ENCODE assay signal across 1 cellular context in genomic region chr1:966135-966602, GRCh38.
A peak's percentile ranks its signal among the peaks of the same experiment; 100 is the strongest.
TF ChIP-seq lines count a peak whose summit lies in the region.

A gene with protein sequence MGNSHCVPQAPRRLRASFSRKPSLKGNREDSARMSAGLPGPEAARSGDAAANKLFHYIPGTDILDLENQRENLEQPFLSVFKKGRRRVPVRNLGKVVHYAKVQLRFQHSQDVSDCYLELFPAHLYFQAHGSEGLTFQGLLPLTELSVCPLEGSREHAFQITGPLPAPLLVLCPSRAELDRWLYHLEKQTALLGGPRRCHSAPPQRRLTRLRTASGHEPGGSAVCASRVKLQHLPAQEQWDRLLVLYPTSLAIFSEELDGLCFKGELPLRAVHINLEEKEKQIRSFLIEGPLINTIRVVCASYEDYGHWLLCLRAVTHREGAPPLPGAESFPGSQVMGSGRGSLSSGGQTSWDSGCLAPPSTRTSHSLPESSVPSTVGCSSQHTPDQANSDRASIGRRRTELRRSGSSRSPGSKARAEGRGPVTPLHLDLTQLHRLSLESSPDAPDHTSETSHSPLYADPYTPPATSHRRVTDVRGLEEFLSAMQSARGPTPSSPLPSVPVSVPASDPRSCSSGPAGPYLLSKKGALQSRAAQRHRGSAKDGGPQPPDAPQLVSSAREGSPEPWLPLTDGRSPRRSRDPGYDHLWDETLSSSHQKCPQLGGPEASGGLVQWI (plus strand): TSS chr1:966482. CDS start chr1:966532, 50 bp downstream.

TF ChIP-seq in HepG2, 621 proteins besides CTCF, POLR2A, EP300 and RAD21 (continued from another document and continues in another):
- TF ChIP-seq ZNF30 (CRISPR knock-in tag; IDR thresholded peaks at IDR 0.05) (no peak), HDAC6 (IDR thresholded peaks at IDR 0.05; ENCODE audit: low read depth, low read length) (no peak), ZKSCAN8 (CRISPR knock-in tag; IDR thresholded peaks at IDR 0.05; ENCODE audit: borderline replicate concordance) (no peak), SETDB1 (CRISPR knock-in tag; IDR thresholded peaks at IDR 0.05; ENCODE audit: borderline replicate concordance) (no peak), ZSCAN21 (CRISPR knock-in tag; IDR thresholded peaks at IDR 0.05; ENCODE audit: borderline replicate concordance) (peak; percentile 36; the same call in 1 of the 2 replicates), IKZF4 (CRISPR knock-in tag; IDR thresholded peaks at IDR 0.05; ENCODE audit: borderline replicate concordance, low read depth, not compliant biosample characterization) (no peak), TBL1XR1 (IDR thresholded peaks at IDR 0.05; ENCODE audit: borderline replicate concordance, low read length, partially characterized antibody) (no peak), ZNF567 (CRISPR knock-in tag; IDR thresholded peaks at IDR 0.05; ENCODE audit: borderline replicate concordance) (no peak), PITX1 (CRISPR knock-in tag; IDR thresholded peaks at IDR 0.05) (no peak), PTBP1 (IDR thresholded peaks at IDR 0.05; ENCODE audit: low read depth, low read length, poor library complexity, severe bottlenecking) (no peak), ZNF776 (CRISPR knock-in tag; IDR thresholded peaks at IDR 0.05) (no peak), AGO1 (IDR thresholded peaks at IDR 0.05; ENCODE audit: low read depth, low read length, poor library complexity, severe bottlenecking) (no peak), ZNF780A (CRISPR knock-in tag; IDR thresholded peaks at IDR 0.05) (no peak), MYNN (CRISPR knock-in tag; IDR thresholded peaks at IDR 0.05; ENCODE audit: low read depth) (no peak), ZNF253 (CRISPR knock-in tag; IDR thresholded peaks at IDR 0.05; ENCODE audit: borderline replicate concordance) (peak; percentile 29; the same call in 1 of the 2 replicates), ZNF878 (CRISPR knock-in tag; IDR thresholded peaks at IDR 0.05) (no peak), ZNF749 (CRISPR knock-in tag; IDR thresholded peaks at IDR 0.05; ENCODE audit: borderline replicate concordance) (no peak; the same call in 1 of the 2 replicates), SMAD9 (CRISPR knock-in tag; IDR thresholded peaks at IDR 0.05) (no peak), NFKBIZ (CRISPR knock-in tag; IDR thresholded peaks at IDR 0.05) (no peak; the same call in 1 of the 2 replicates), HNRNPLL (IDR thresholded peaks at IDR 0.05; ENCODE audit: low read depth, low read length, poor library complexity, severe bottlenecking) (peak; percentile 39), ZNF121 (CRISPR knock-in tag; IDR thresholded peaks at IDR 0.05) (no peak), GFI1 (CRISPR knock-in tag; IDR thresholded peaks at IDR 0.05; ENCODE audit: borderline replicate concordance) (peak; percentile 12; the same call in 1 of the 2 replicates), ZNF24 (IDR thresholded peaks at IDR 0.05) (no peak), KMT2A (CRISPR knock-in tag; IDR thresholded peaks at IDR 0.05) (no peak), AHR (CRISPR knock-in tag; IDR thresholded peaks at IDR 0.05) (no peak), ZNF703 (CRISPR knock-in tag; IDR thresholded peaks at IDR 0.05; ENCODE audit: borderline replicate concordance) (no peak; the same call in 1 of the 2 replicates), PCBP2 (optimal IDR thresholded peaks at IDR 0.05; ENCODE audit: low read depth, low read length, poor library complexity, severe bottlenecking) (no peak), FOXO1 (CRISPR knock-in tag; IDR thresholded peaks at IDR 0.05) (no peak), ATF3 (CRISPR knock-in tag; IDR thresholded peaks at IDR 0.05) (no peak), HMGA1 (CRISPR knock-in tag; conservative IDR thresholded peaks at IDR 0.05) (no peak), FOXP1 (IDR thresholded peaks at IDR 0.05) (no peak), FOXP1 (CRISPR knock-in tag; IDR thresholded peaks at IDR 0.05) (no peak), JDP2 (CRISPR knock-in tag; IDR thresholded peaks at IDR 0.05; ENCODE audit: borderline replicate concordance) (no peak), MED13 (CRISPR knock-in tag; IDR thresholded peaks at IDR 0.05) (no peak), KLF6 (CRISPR knock-in tag; IDR thresholded peaks at IDR 0.05) (no peak), ZNF652 (CRISPR knock-in tag; IDR thresholded peaks at IDR 0.05; ENCODE audit: borderline replicate concordance, low read depth) (no peak), ZNF350 (CRISPR knock-in tag; IDR thresholded peaks at IDR 0.05; ENCODE audit: borderline replicate concordance, low read depth) (no peak), SIX1 (CRISPR knock-in tag; IDR thresholded peaks at IDR 0.05; ENCODE audit: borderline replicate concordance) (no peak), ZNF383 (CRISPR knock-in tag; IDR thresholded peaks at IDR 0.05; ENCODE audit: borderline replicate concordance) (no peak), MLXIP (CRISPR knock-in tag; IDR thresholded peaks at IDR 0.05; ENCODE audit: borderline replicate concordance) (no peak), U2AF1 (optimal IDR thresholded peaks at IDR 0.05; ENCODE audit: low read depth, low read length) (no peak), KLF16 (CRISPR knock-in tag; IDR thresholded peaks at IDR 0.05) (0 out of 4 replicates have a peak, but pooled peaks of 1 of the 2 experiments have one; percentile 4), SRF (IDR thresholded peaks at IDR 0.05; ENCODE audit: low read depth, low read length) (no peak), DNMT1 (CRISPR knock-in tag; IDR thresholded peaks at IDR 0.05) (no peak)
- TF ChIP-seq, protein P1, sequence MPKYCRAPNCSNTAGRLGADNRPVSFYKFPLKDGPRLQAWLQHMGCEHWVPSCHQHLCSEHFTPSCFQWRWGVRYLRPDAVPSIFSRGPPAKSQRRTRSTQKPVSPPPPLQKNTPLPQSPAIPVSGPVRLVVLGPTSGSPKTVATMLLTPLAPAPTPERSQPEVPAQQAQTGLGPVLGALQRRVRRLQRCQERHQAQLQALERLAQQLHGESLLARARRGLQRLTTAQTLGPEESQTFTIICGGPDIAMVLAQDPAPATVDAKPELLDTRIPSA (CRISPR knock-in tag; IDR thresholded peaks at IDR 0.05; ENCODE audit: borderline replicate concordance): no peak
- TF ChIP-seq, protein P2, sequence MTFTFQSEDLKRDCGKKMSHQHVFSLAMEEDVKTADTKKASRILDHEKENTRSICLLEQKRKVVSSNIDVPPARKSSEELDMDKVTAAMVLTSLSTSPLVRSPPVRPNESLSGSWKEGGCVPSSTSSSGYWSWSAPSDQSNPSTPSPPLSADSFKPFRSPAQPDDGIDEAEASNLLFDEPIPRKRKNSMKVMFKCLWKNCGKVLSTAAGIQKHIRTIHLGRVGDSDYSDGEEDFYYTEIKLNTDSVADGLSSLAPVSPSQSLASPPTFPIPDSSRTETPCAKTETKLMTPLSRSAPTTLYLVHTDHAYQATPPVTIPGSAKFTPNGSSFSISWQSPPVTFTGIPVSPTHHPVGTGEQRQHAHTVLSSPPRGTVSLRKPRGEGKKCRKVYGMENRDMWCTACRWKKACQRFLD (CRISPR knock-in tag; IDR thresholded peaks at IDR 0.05; ENCODE audit: borderline replicate concordance): no peak
- TF ChIP-seq, protein P3, sequence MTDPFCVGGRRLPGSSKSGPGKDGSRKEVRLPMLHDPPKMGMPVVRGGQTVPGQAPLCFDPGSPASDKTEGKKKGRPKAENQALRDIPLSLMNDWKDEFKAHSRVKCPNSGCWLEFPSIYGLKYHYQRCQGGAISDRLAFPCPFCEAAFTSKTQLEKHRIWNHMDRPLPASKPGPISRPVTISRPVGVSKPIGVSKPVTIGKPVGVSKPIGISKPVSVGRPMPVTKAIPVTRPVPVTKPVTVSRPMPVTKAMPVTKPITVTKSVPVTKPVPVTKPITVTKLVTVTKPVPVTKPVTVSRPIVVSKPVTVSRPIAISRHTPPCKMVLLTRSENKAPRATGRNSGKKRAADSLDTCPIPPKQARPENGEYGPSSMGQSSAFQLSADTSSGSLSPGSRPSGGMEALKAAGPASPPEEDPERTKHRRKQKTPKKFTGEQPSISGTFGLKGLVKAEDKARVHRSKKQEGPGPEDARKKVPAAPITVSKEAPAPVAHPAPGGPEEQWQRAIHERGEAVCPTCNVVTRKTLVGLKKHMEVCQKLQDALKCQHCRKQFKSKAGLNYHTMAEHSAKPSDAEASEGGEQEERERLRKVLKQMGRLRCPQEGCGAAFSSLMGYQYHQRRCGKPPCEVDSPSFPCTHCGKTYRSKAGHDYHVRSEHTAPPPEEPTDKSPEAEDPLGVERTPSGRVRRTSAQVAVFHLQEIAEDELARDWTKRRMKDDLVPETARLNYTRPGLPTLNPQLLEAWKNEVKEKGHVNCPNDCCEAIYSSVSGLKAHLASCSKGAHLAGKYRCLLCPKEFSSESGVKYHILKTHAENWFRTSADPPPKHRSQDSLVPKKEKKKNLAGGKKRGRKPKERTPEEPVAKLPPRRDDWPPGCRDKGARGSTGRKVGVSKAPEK (CRISPR knock-in tag; IDR thresholded peaks at IDR 0.05; ENCODE audit: borderline replicate concordance): no peak
- TF ChIP-seq, protein P4, sequence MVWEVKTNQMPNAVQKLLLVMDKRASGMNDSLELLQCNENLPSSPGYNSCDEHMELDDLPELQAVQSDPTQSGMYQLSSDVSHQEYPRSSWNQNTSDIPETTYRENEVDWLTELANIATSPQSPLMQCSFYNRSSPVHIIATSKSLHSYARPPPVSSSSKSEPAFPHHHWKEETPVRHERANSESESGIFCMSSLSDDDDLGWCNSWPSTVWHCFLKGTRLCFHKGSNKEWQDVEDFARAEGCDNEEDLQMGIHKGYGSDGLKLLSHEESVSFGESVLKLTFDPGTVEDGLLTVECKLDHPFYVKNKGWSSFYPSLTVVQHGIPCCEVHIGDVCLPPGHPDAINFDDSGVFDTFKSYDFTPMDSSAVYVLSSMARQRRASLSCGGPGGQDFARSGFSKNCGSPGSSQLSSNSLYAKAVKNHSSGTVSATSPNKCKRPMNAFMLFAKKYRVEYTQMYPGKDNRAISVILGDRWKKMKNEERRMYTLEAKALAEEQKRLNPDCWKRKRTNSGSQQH (CRISPR knock-in tag; IDR thresholded peaks at IDR 0.05; ENCODE audit: low read depth): no peak
- TF ChIP-seq, protein P5, sequence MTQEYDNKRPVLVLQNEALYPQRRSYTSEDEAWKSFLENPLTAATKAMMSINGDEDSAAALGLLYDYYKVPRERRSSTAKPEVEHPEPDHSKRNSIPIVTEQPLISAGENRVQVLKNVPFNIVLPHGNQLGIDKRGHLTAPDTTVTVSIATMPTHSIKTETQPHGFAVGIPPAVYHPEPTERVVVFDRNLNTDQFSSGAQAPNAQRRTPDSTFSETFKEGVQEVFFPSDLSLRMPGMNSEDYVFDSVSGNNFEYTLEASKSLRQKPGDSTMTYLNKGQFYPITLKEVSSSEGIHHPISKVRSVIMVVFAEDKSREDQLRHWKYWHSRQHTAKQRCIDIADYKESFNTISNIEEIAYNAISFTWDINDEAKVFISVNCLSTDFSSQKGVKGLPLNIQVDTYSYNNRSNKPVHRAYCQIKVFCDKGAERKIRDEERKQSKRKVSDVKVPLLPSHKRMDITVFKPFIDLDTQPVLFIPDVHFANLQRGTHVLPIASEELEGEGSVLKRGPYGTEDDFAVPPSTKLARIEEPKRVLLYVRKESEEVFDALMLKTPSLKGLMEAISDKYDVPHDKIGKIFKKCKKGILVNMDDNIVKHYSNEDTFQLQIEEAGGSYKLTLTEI (CRISPR knock-in tag; conservative IDR thresholded peaks at IDR 0.05): no peak
